15 cellular contexts compared by ENCODE assay signal in the genomic region with DNA sequence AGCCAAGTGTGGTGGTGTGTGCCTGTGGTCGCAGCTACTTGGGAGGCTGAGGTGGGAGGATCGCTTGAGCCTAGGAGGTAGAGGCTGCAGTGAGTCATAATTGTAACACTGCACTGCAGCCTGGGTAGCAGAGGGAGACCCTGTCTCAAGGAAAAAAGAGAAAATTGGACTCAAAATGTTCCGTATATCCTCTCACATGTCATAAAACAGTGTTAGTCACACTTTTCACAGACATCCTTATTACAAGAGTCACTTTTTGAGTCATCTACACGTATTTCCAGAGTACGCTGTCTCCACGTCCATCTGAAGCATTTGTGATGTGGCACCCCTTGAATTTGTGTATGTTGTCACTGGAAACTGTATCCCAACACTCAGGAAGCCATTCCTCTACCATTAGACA.
DNase-seq lines count a peak whose midpoint lies in the region; ATAC-seq and TF ChIP-seq lines count a peak whose summit lies in the region.
"Had no signal": no experiment of that assay in that cellular context is flagged by ENCODE, and none has a peak within 500 bp of the region (broad histone marks: within the 10 kb centered on the region; RNA-seq: fewer than 3 reads in every experiment).

No MANE protein-coding gene starts in this region.

- H3K9me3 Mint-ChIP-seq in activated CD4-positive, alpha-beta T cell treated with anti-CD3 and anti-CD28 coated beads for 36 hours (ENCODE audit: low read depth), result peaks cover 2% of the 10 kb centered on the region
- H3K9me3 Mint-ChIP-seq: immature natural killer cell, natural killer cell had no signal

- no peak for TF ChIP-seq CTCF in mammary epithelial cell (conservative IDR thresholded peaks at IDR 0.05 in 1 of 2, IDR thresholded peaks at IDR 0.05 in 1 of 2; ENCODE audit: extremely low read depth in 1 of 2, insufficient read depth in 1 of 2, low read depth in 1 of 2, low read length in 2 of 2)
- TF ChIP-seq CTCF in osteoblast (IDR thresholded peaks at IDR 0.05; ENCODE audit: extremely low read depth, low read depth, low read length), result no peak

- H2AFZ ChIP-seq in mammary epithelial cell (ENCODE audit: low read depth, low read length) (no peak overlapping the region), osteoblast (ENCODE audit: low read length) (no peak overlapping the region)

- H3K79me2 ChIP-seq in mammary epithelial cell (ENCODE audit: insufficient read depth, low read length) (peaks cover 8% of the 10 kb centered on the region), osteoblast (ENCODE audit: insufficient read depth, low read length) (peaks cover 56% of the 10 kb centered on the region)

- no peak overlapping the region for H3K27ac Mint-ChIP-seq in activated CD4-positive, alpha-beta T cell treated with anti-CD3 and anti-CD28 coated beads for 36 hours
- H3K27ac Mint-ChIP-seq: natural killer cell had no signal

- in situ Hi-C loops in mammary epithelial cell (cut with MboI; ENCODE audit: low sequenced_read_pairs in 2 of 2), result no loop called here

- H3K27ac ChIP-seq in mammary epithelial cell (ENCODE audit: insufficient read depth, low read depth, low read length) (no peak overlapping the region), osteoblast (ENCODE audit: low read depth, low read length) (peak overlapping the region; percentile 100)
- H3K27ac ChIP-seq: KMS-11, SK-N-MC had no signal

- peaks cover 3% of the 10 kb centered on the region for H3K36me3 Mint-ChIP-seq in activated CD4-positive, alpha-beta T cell treated with anti-CD3 and anti-CD28 coated beads for 36 hours (ENCODE audit: low read depth)
- H3K36me3 Mint-ChIP-seq: natural killer cell had no signal

- H4K20me1 ChIP-seq in mammary epithelial cell (ENCODE audit: insufficient read depth, low read length) (no peaks in the 10 kb centered on the region), osteoblast (ENCODE audit: insufficient read depth, low read length) (no peaks in the 10 kb centered on the region)

- H3K9me3 ChIP-seq in mammary epithelial cell (replicated peaks; ENCODE audit: insufficient read depth, low read length) (no peaks in the 10 kb centered on the region), osteoblast (ENCODE audit: low read depth, low read length) (no peaks in the 10 kb centered on the region)

- CTCF ChIA-PET in activated CD4-positive, alpha-beta T cell treated with anti-CD3 and anti-CD28 coated beads for 36 hours (lab: Charles Lee), result no interaction called here
- CTCF ChIA-PET in mammary epithelial cell (lab: Charles Lee; ENCODE audit: low non-redundant PET), result no interaction called here

- no peak overlapping the region for H3K4me3 ChIP-seq in mammary epithelial cell (replicated peaks in 1 of 3; ENCODE audit: insufficient read depth in 1 of 3, low read depth in 2 of 3, low read length in 3 of 3)
- no peak overlapping the region for H3K4me3 ChIP-seq in osteoblast (ENCODE audit: insufficient read depth, low read length)
- H3K4me3 ChIP-seq: SK-N-MC had no signal

- H3K4me1 Mint-ChIP-seq in activated CD4-positive, alpha-beta T cell treated with anti-CD3 and anti-CD28 coated beads for 36 hours, result peaks cover 3% of the 10 kb centered on the region

- H3K4me1 ChIP-seq in mammary epithelial cell (ENCODE audit: insufficient read depth, low read length) (peaks cover 6% of the 10 kb centered on the region), osteoblast (ENCODE audit: insufficient read depth, low read length) (peaks cover 28% of the 10 kb centered on the region)

- no peak overlapping the region for H3K4me3 Mint-ChIP-seq in activated CD4-positive, alpha-beta T cell treated with anti-CD3 and anti-CD28 coated beads for 36 hours
- H3K4me3 Mint-ChIP-seq: immature natural killer cell, natural killer cell had no signal

- H3K36me3 ChIP-seq in mammary epithelial cell (ENCODE audit: insufficient read depth, low read length) (no peaks in the 10 kb centered on the region), osteoblast (ENCODE audit: insufficient read depth, low read length) (no peaks in the 10 kb centered on the region)

- H3K9ac ChIP-seq in mammary epithelial cell (ENCODE audit: insufficient read depth, low read length), result no peak overlapping the region
- H3K9ac ChIP-seq: KMS-11 had no signal

- peak; percentile 26 for DNase-seq in activated CD4-positive, alpha-beta T cell treated with anti-CD3 and anti-CD28 coated beads for 36 hours
- DNase-seq in activated CD4-positive, alpha-beta T cell treated with anti-CD3 and anti-CD28 coated beads, Interleukin-2, amount 50 U/mL, for 1 hour, result no peak
- peak; percentile 95 for DNase-seq in LHCN-M2 (ENCODE audit: low read depth)
- peak; percentile 21 for DNase-seq in mammary epithelial cell
- peak; percentile 95 for DNase-seq in osteoblast (ENCODE audit: insufficient read length, low spot score, missing footprints)
- DNase-seq in LoVo (ENCODE audit: low spot score), result no peak
- no peak for DNase-seq in activated gamma-delta T cell treated with Interleukin-2 at 50 U/mL for 16 hours
- DNase-seq in NCI-H1436 treated with DMSO at 0.1 percent for 48 hours (lab: John Stamatoyannopoulos, UW), result no peak
- DNase-seq: activated CD8-positive, alpha-beta memory T cell treated with anti-CD3 and anti-CD28 coated beads for 24 hours; amygdala; immature natural killer cell; natural killer cell; NCI-H446 had no signal

- H3K4me2 ChIP-seq in mammary epithelial cell (ENCODE audit: insufficient read depth, low read depth, low read length) (no peak overlapping the region), osteoblast (ENCODE audit: insufficient read depth, low read length) (peak overlapping the region; percentile 50)
- H3K4me2 ChIP-seq: KMS-11 had no signal

- BruUV-seq in mammary epithelial cell (replicated peaks; lab: Mats Ljungman, UMichigan), result no TSS peak

- 93% methylated on average over 6 of the region's 6 CpGs for whole genome bisulfite sequencing in mammary epithelial cell (ENCODE audit: low coverage, missing lambda C conversion rate)

- peak; percentile 84 for ATAC-seq in activated CD4-positive, alpha-beta T cell treated with anti-CD3 and anti-CD28 coated beads for 36 hours
- ATAC-seq: natural killer cell had no signal

- POLR2A ChIA-PET in activated CD4-positive, alpha-beta T cell treated with anti-CD3 and anti-CD28 coated beads for 36 hours (lab: Charles Lee), result no interaction called here

- dilution Hi-C loops in mammary epithelial cell (cut with HindIII; ENCODE audit: low sequenced_read_pairs), result no loop called here

- intact Hi-C loops in activated CD4-positive, alpha-beta T cell treated with anti-CD3 and anti-CD28 coated beads for 36 hours (cut with DNase I, micrococcal nuclease), result loop anchor here in 1 of 2 experiments (1.0 to 2.0 kb wide), 2 partner anchors 9 to 41 kb away; no protein-coding TSS in a partner anchor
- intact Hi-C loops in mammary epithelial cell (cut with micrococcal nuclease), result no loop called here

- H3K27me3 Mint-ChIP-seq in activated CD4-positive, alpha-beta T cell treated with anti-CD3 and anti-CD28 coated beads for 36 hours, result no peaks in the 10 kb centered on the region

- H3K27me3 ChIP-seq in mammary epithelial cell (ENCODE audit: insufficient read depth, low read length) (no peaks in the 10 kb centered on the region), osteoblast (ENCODE audit: insufficient read depth, low read length) (no peaks in the 10 kb centered on the region)

Comparison
In these comparisons a context has a peak if more than half of its experiments do, and no peak if none do; other contexts are left out.
1. DNase-seq: peak in activated CD4-positive, alpha-beta T cell treated with anti-CD3 and anti-CD28 coated beads for 36 hours (single experiment), LHCN-M2 (single experiment), mammary epithelial cell (single experiment) and osteoblast (single experiment); none in activated CD4-positive, alpha-beta T cell treated with anti-CD3 and anti-CD28 coated beads, Interleukin-2, amount 50 U/mL, for 1 hour (single experiment), LoVo (single experiment), activated gamma-delta T cell treated with Interleukin-2 at 50 U/mL for 16 hours (single experiment) and NCI-H1436 treated with DMSO at 0.1 percent for 48 hours (single experiment).